Comparison of ENCODE assay signal across 8 cellular contexts in the genomic region with DNA sequence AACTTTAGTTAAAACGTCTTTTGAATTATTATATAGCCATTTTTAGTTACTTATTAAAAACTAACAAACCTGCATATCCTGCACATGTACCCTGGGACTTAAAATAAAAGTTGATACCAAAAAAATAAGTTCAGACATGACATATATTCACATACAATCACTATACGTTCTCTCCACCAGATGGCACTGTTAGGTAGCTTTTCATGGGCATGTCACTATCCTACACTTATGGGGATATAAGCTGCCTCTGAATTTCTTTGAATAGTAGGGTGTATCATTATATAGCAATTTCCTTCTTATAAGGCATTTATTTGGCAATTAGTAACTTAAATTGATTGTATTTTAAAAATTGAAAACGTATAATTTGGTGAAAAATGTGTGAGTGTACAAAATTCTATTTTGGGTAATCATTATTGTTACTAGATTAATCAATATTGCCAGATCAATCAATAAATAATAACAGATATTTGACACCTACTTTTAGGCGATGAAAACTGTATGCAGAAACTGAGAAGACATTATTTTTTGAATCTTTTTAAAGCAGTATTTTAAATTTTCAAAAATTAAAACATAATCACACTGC. TPM values are rescaled to one million over a fixed set of nuclear protein-coding genes. Genes with fewer than 3 reads are reported as not detected.
DNase-seq lines count a peak whose midpoint lies in the region; ATAC-seq and TF ChIP-seq lines count a peak whose summit lies in the region.

No MANE protein-coding gene starts in this region.

- H3K36me3 ChIP-seq in SJSA1 (no peaks in the 10 kb centered on the region), right lobe of liver (no peaks in the 10 kb centered on the region), testis (ENCODE audit: low read depth, missing control alignments) (no peaks in the 10 kb centered on the region)

- H3K9me3 ChIP-seq in SJSA1 (replicated peaks): no peaks in the 10 kb centered on the region
- H3K9me3 ChIP-seq in right lobe of liver: no peaks in the 10 kb centered on the region
- H3K9me3 ChIP-seq in testis: no peaks in the 10 kb centered on the region

- H3K4me1 Mint-ChIP-seq in chondrocyte (ENCODE audit: low read depth): no peaks in the 10 kb centered on the region

- TF ChIP-seq CTCF in GM13976 (IDR thresholded peaks at IDR 0.05; ENCODE audit: borderline replicate concordance, control extremely low read depth, extremely low read depth, insufficient read depth, missing control alignments) (peak; percentile 61), chondrocyte (IDR thresholded peaks at IDR 0.05) (peak; percentile 94), right lobe of liver (IDR thresholded peaks at IDR 0.05) (peak; percentile 69 to 85 (median 78)), testis (IDR thresholded peaks at IDR 0.05) (peak; percentile 62 to 75 (median 67))

- no peak overlapping the region for H3K27ac Mint-ChIP-seq in chondrocyte (ENCODE audit: unreplicated experiment)

- in situ Hi-C loops in GM13976 (cut with MboI; ENCODE audit: low sequenced_read_pairs, unreplicated experiment): no loop called here

- H3K27me3 ChIP-seq in SJSA1 (replicated peaks) (no peaks in the 10 kb centered on the region), right lobe of liver (no peaks in the 10 kb centered on the region), testis (no peaks in the 10 kb centered on the region)

- 0% methylated on average over 4 of the region's 4 CpGs for WGBS in right lobe of liver (ENCODE audit: insufficient coverage, low coverage, low lambda C conversion rate, missing lambda C conversion rate)
- 3 to 8% methylated on average over 4 of the region's 4 CpGs for WGBS in testis, 2 donors

- ATAC-seq in HG02759 (IDR thresholded peaks at IDR 0.05; ENCODE audit: unreplicated experiment) (peak; percentile 64), right lobe of liver (peak; percentile 87 to 89 (median 88))

- no peaks in the 10 kb centered on the region for H3K4me1 ChIP-seq in SJSA1 (replicated peaks)
- H3K4me1 ChIP-seq in right lobe of liver: no peaks in the 10 kb centered on the region
- H3K4me1 ChIP-seq in testis: no peaks in the 10 kb centered on the region

- H3K4me3 ChIP-seq in SJSA1: no peak overlapping the region
- H3K4me3 ChIP-seq in right lobe of liver: no peak overlapping the region
- H3K4me3 ChIP-seq in testis: no peak overlapping the region

- H3K4me3 Mint-ChIP-seq in chondrocyte (ENCODE audit: unreplicated experiment): no peak overlapping the region

- intact Hi-C loops in right lobe of liver (cut with DNase I) (no loop called here), testis (cut with DNase I; ENCODE audit: low total_unique reads) (no loop called here)

- H3K36me3 Mint-ChIP-seq in chondrocyte (ENCODE audit: low read depth): no peaks in the 10 kb centered on the region

- H3K27me3 Mint-ChIP-seq in chondrocyte (ENCODE audit: low read depth): peaks cover 28% of the 10 kb centered on the region

- H3K27ac ChIP-seq in SJSA1 (no peak overlapping the region), right lobe of liver (no peak overlapping the region), testis (no peak overlapping the region)

- DNase-seq in AG20443 (ENCODE audit: low spot score) (peak; percentile 40), GM13976 (ENCODE audit: low spot score) (peak; percentile 38), NCI-H1105 treated with DMSO at 0.1 percent for 48 hours (lab: John Stamatoyannopoulos, UW) (peak; percentile 50), SJSA1 (ENCODE audit: low read depth in 1 of 2, low spot score in 2 of 2) (peak; percentile 50 to 55), chondrocyte (ENCODE audit: low spot score) (no peak), right lobe of liver (no peak), testis (peak; percentile 58)

- H3K9me3 Mint-ChIP-seq in chondrocyte (ENCODE audit: low read depth): peaks cover 7% of the 10 kb centered on the region

- TF ChIP-seq POLR2A in right lobe of liver (IDR thresholded peaks at IDR 0.05) (no peak), testis (IDR thresholded peaks at IDR 0.05) (no peak)

RNA-seq across cellular contexts. Expression of gene OR10A7, which starts 31.8 kb away (rescaled TPM):
- total RNA-seq in SJSA1 (2014; rRNA removed; shearing (Covaris generic)): not detected in 2 replicates
- total RNA-seq in chondrocyte (not detected in 3 replicates), right lobe of liver (not detected), testis (not detected)
- polyA plus RNA-seq in testis (ENCODE audit: insufficient read depth, low read depth, low replicate concordance): not detected

RNA-seq across cellular contexts. Expression of gene OR6C74, which starts 55.3 kb away (rescaled TPM):
- total RNA-seq in SJSA1 (2014; rRNA removed; shearing (Covaris generic)): not detected in 2 replicates
- total RNA-seq in chondrocyte (not detected in 3 replicates), right lobe of liver (not detected), testis (not detected)
- not detected for polyA plus RNA-seq in testis (ENCODE audit: insufficient read depth, low read depth, low replicate concordance)

Comparison
In these comparisons a context has a peak if more than half of its experiments do, and no peak if none do; other contexts are left out.
1. DNase-seq: peak in AG20443 (single experiment), GM13976 (single experiment), NCI-H1105 treated with DMSO at 0.1 percent for 48 hours (single experiment), SJSA1 (2 of 2) and testis (single experiment); none in chondrocyte (single experiment) and right lobe of liver (0 of 3).
2. Peak in every context shown above with its lines, with median percentiles within 50 percentile points of each other: CTCF ChIP-seq.